Comparison of ENCODE assay signal across 29 cellular contexts in genomic region chr7:132998763-132999162, GRCh38.
DNase-seq lines count a peak whose midpoint lies in the region; ATAC-seq, FAIRE-seq and TF ChIP-seq lines count a peak whose summit lies in the region.
"Had no signal": no experiment of that assay in that cellular context is flagged by ENCODE, and none has a peak within 500 bp of the region (broad histone marks: within the 10 kb centered on the region; RNA-seq: fewer than 3 reads in every experiment).

No MANE protein-coding gene starts in this region.

- H3K4me1 ChIP-seq in testis: peaks cover 11% of the 10 kb centered on the region
- H3K4me1 ChIP-seq in kidney (ENCODE audit: control insufficient read depth in 1 of 2, insufficient read depth in 1 of 2, low read depth in 1 of 2, low read length in 2 of 2): peaks cover 0 to 9% of the 10 kb centered on the region in 2 donors
- H3K4me1 ChIP-seq: SJCRH30 had no signal

- no peak for TF ChIP-seq POLR2A in testis (IDR thresholded peaks at IDR 0.05)

- DNase-seq in EL: peak; percentile 19
- DNase-seq in NCI-H82 treated with DMSO at 0.1 percent for 48 hours (lab: John Stamatoyannopoulos, UW; ENCODE audit: unreplicated experiment): peak; percentile 23
- peak; percentile 20 for DNase-seq in kidney glomerular epithelial cell (lab: John Stamatoyannopoulos, UW)
- peak; percentile 19 for DNase-seq in testis
- no peak for DNase-seq in activated T-cell treated with anti-CD3 and anti-CD28 coated beads, Interleukin-2, amount 50 U/mL, for 72 hours
- no peak for DNase-seq in natural killer cell
- DNase-seq in kidney: no peak
- DNase-seq: activated CD4-positive, CD25-positive, alpha-beta regulatory T cell; activated naive CD4-positive, alpha-beta T cell treated with anti-CD3 and anti-CD28 coated beads, Interleukin-2, amount 50 U/mL, for 16 hours; amniotic stem cell; effector memory CD8-positive, alpha-beta T cell; GM23248; heart left ventricle; left cardiac atrium; mammary epithelial cell; NCI-H1092 treated with DMSO at 0.1 percent for 48 hours; NCI-H187 treated with DMSO at 0.1 percent for 48 hours; NCI-H2171 treated with DMSO at 0.1 percent for 48 hours; NCI-H524 treated with DMSO at 0.1 percent for 48 hours; SJCRH30; T-cell; transverse colon had no signal

- peaks cover 0 to 1% of the 10 kb centered on the region in 2 donors for H3K36me3 Mint-ChIP-seq in activated T-cell treated with anti-CD3 and anti-CD28 coated beads, Interleukin-2, amount 50 U/mL, for 72 hours (ENCODE audit: insufficient read depth in 2 of 2)
- no peaks in the 10 kb centered on the region for H3K36me3 Mint-ChIP-seq in natural killer cell

- no peaks in the 10 kb centered on the region for H3K27me3 Mint-ChIP-seq in activated T-cell treated with anti-CD3 and anti-CD28 coated beads, Interleukin-2, amount 50 U/mL, for 72 hours (ENCODE audit: low read depth)
- H3K27me3 Mint-ChIP-seq in natural killer cell (ENCODE audit: low read depth in 2 of 2): no peaks in the 10 kb centered on the region
- H3K27me3 Mint-ChIP-seq: effector memory CD8-positive, alpha-beta T cell; progenitor cell of endocrine pancreas; T-cell had no signal

- TF ChIP-seq CTCF in testis (IDR thresholded peaks at IDR 0.05): no peak
- no peak for TF ChIP-seq CTCF in natural killer cell (IDR thresholded peaks at IDR 0.05)
- no peak for TF ChIP-seq CTCF in kidney (IDR thresholded peaks at IDR 0.05; ENCODE audit: borderline replicate concordance, extremely low read depth, insufficient read depth)

- peaks cover 0 to 2% of the 10 kb centered on the region in 2 donors for H3K9me3 Mint-ChIP-seq in activated T-cell treated with anti-CD3 and anti-CD28 coated beads, Interleukin-2, amount 50 U/mL, for 72 hours
- H3K9me3 Mint-ChIP-seq in natural killer cell: no peaks in the 10 kb centered on the region
- H3K9me3 Mint-ChIP-seq: CD14-positive monocyte; effector memory CD8-positive, alpha-beta T cell; T-cell had no signal

- intact Hi-C loops in testis (cut with DNase I; ENCODE audit: low total_unique reads): no loop called here
- intact Hi-C loops in natural killer cell (cut with micrococcal nuclease): no loop called here
- intact Hi-C loops in kidney (cut with DNase I): no loop called here

- H3K9ac ChIP-seq in kidney (ENCODE audit: low read length in 2 of 2): no peak overlapping the region
- H3K9ac ChIP-seq: GM23248 had no signal

- no peaks in the 10 kb centered on the region for H3K36me3 ChIP-seq in testis (ENCODE audit: low read depth, missing control alignments)
- H3K36me3 ChIP-seq in kidney (ENCODE audit: control insufficient read depth in 1 of 2, insufficient read depth in 2 of 2, low read length in 2 of 2): no peaks in the 10 kb centered on the region
- H3K36me3 ChIP-seq: heart left ventricle, neutrophil, SJCRH30, transverse colon had no signal

- H3K27me3 ChIP-seq in testis: no peaks in the 10 kb centered on the region
- H3K27me3 ChIP-seq: heart left ventricle, neutrophil, SJCRH30, transverse colon had no signal

- 37 to 56% methylated on average over 1 of the region's 1 CpG for WGBS in testis, 2 donors

- no peak overlapping the region for H3K27ac Mint-ChIP-seq in activated T-cell treated with anti-CD3 and anti-CD28 coated beads, Interleukin-2, amount 50 U/mL, for 72 hours
- H3K27ac Mint-ChIP-seq in natural killer cell: no peak overlapping the region
- H3K27ac Mint-ChIP-seq: CD14-positive monocyte; effector memory CD8-positive, alpha-beta T cell; progenitor cell of endocrine pancreas; T-cell had no signal

- H3K4me3 Mint-ChIP-seq in activated T-cell treated with anti-CD3 and anti-CD28 coated beads, Interleukin-2, amount 50 U/mL, for 72 hours: no peak overlapping the region
- no peak overlapping the region for H3K4me3 Mint-ChIP-seq in natural killer cell
- H3K4me3 Mint-ChIP-seq: CD14-positive monocyte; effector memory CD8-positive, alpha-beta T cell; T-cell had no signal

- H3K27ac ChIP-seq in testis (no peak overlapping the region), kidney (ENCODE audit: low read depth in 2 of 2, low read length in 2 of 2) (no peak overlapping the region)
- H3K27ac ChIP-seq: coronary artery, GM23248, heart left ventricle, neutrophil, SJCRH30, transverse colon had no signal

- H3K4me3 ChIP-seq in testis: no peak overlapping the region
- H3K4me3 ChIP-seq in kidney (ENCODE audit: low read length in 2 of 2): no peak overlapping the region
- H3K4me3 ChIP-seq: coronary artery, GM12878, GM23248, heart left ventricle, K562, SJCRH30, transverse colon had no signal

- ATAC-seq in activated T-cell treated with anti-CD3 and anti-CD28 coated beads, Interleukin-2, amount 50 U/mL, for 72 hours (replicated peaks in 1 of 2): no peak
- no peak for ATAC-seq in natural killer cell
- ATAC-seq: effector memory CD8-positive, alpha-beta T cell; GM12878; heart left ventricle; K562; left cardiac atrium; T-cell had no signal

- H3K4me1 Mint-ChIP-seq in activated T-cell treated with anti-CD3 and anti-CD28 coated beads, Interleukin-2, amount 50 U/mL, for 72 hours (ENCODE audit: low read depth): peaks cover 19% of the 10 kb centered on the region
- peaks cover 42 to 55% of the 10 kb centered on the region in 2 donors for H3K4me1 Mint-ChIP-seq in natural killer cell
- H3K4me1 Mint-ChIP-seq: CD14-positive monocyte had no signal

- no peaks in the 10 kb centered on the region for H3K9me3 ChIP-seq in testis
- H3K9me3 ChIP-seq in kidney (ENCODE audit: control insufficient read depth in 1 of 2, low read length in 2 of 2): no peaks in the 10 kb centered on the region
- H3K9me3 ChIP-seq: heart left ventricle, neutrophil, SJCRH30, transverse colon had no signal

- no peak for FAIRE-seq in kidney (lab: Jason Lieb, UNC)
- FAIRE-seq: bronchial epithelial cell, GM12878, K562 had no signal

Comparison
In these comparisons a context has a peak if more than half of its experiments do, and no peak if none do; other contexts are left out.
1. DNase-seq: peak in EL (single experiment), NCI-H82 treated with DMSO at 0.1 percent for 48 hours (single experiment), kidney glomerular epithelial cell (single experiment) and testis (single experiment); none in activated T-cell treated with anti-CD3 and anti-CD28 coated beads, Interleukin-2, amount 50 U/mL, for 72 hours (0 of 2), natural killer cell (single experiment) and kidney (single experiment).